In genomic region chr10:78249690-78250089, GRCh38 we compare ENCODE assay signal across 10 cellular contexts.
"Had no signal": no experiment of that assay in that cellular context is flagged by ENCODE, and none has a peak within 500 bp of the region (broad histone marks: within the 10 kb centered on the region; RNA-seq: fewer than 3 reads in every experiment).

No MANE protein-coding gene starts in this region.

- H3K27ac ChIP-seq: thoracic aorta, VCaP had no signal

- DNase-seq: activated T-cell treated with anti-CD3 and anti-CD28 coated beads, Interleukin-2, amount 50 U/mL, for 72 hours; cerebellar nuclear complex; esophagus squamous epithelium; foreskin melanocyte; sigmoid colon; T-helper 9 cell had no signal

- ATAC-seq: activated T-cell treated with anti-CD3 and anti-CD28 coated beads, Interleukin-2, amount 50 U/mL, for 72 hours; naive thymus-derived CD8-positive, alpha-beta T cell had no signal

- H3K36me3 ChIP-seq: esophagus squamous epithelium, sigmoid colon, thoracic aorta had no signal

- H3K9me3 ChIP-seq: esophagus squamous epithelium, mucosa of descending colon, sigmoid colon, thoracic aorta had no signal

- H3K4me3 ChIP-seq: esophagus squamous epithelium, mucosa of descending colon, sigmoid colon, thoracic aorta had no signal

- H3K27me3 ChIP-seq: sigmoid colon had no signal
